ENCODE assay signal across 19 cellular contexts in the genomic region with DNA sequence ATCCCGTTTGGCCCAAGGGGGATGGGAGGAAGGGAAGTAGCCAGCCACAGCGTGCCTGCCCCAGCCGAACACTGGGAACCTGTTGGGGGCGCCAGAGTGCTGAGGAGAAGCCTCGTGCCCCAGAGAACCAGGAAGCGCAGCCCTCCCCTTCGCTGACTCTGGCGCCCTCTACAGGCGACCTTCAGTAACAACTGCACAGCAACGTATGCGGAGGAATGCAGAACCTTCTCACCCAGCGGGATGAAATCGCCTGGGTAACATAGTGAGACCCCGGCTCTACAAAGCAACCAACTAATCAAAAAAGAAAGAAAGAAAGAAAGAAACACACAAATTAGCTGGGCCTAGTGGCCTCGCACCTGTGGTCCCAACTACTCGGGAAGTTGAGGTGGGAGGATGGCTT. TPM values are rescaled to one million over a fixed set of nuclear protein-coding genes. Genes with fewer than 3 reads are reported as not detected.
"Had no signal": no experiment of that assay in that cellular context is flagged by ENCODE, and none has a peak within 500 bp of the region (broad histone marks: within the 10 kb centered on the region; RNA-seq: fewer than 3 reads in every experiment).

A gene with protein sequence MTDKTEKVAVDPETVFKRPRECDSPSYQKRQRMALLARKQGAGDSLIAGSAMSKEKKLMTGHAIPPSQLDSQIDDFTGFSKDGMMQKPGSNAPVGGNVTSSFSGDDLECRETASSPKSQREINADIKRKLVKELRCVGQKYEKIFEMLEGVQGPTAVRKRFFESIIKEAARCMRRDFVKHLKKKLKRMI (minus strand): TSS at position 101 of the 400 bp plus-strand sequence. CDS start 3,774 bp downstream, outside the sequence.

RNA-seq across cellular contexts. Expression of the gene that starts here (rescaled TPM):
- total RNA-seq: activated naive CD4-positive, alpha-beta T cell treated with anti-CD3 and anti-CD28 coated beads for 36 hours; activated naive CD8-positive, alpha-beta T cell treated with anti-CD3 and anti-CD28 coated beads for 36 hours; activated naive CD8-positive, alpha-beta T cell treated with anti-CD3 and anti-CD28 coated beads, Interleukin-2, amount 10 ng/mL, durations not matched to agents 7 days and 5 days; activated T-cell treated with anti-CD3 and anti-CD28 coated beads, Interleukin-2, amount 50 U/mL, for 4 hours; activated T-helper 1 cell treated with anti-CD3 and anti-CD28 coated beads, Interleukin-12 subunit alpha, Interleukin-12 subunit beta, Interleukin-2, Interleukin-4 antibody, amounts not matched to agents 30 ng/mL and 10 ng/mL and 1 ng/mL, durations not matched to agents 14 hours and 24 hours and 36 hours; activated T-helper 17 cell treated with anti-CD3 and anti-CD28 coated beads, Interleukin-2, amount 50 U/mL, for 72 hours; activated T-helper 2 cell treated with anti-CD3 and anti-CD28 coated beads, Interferon-gamma antibody, Interleukin-2, Interleukin-4, amounts not matched to agents 10 μg/mL and 5 μg/mL and 100 μg/mL, durations not matched to agents 14 hours and 24 hours and 36 hours; adrenal gland; aorta; ascending aorta; astrocyte; body of pancreas; breast epithelium; bronchial epithelial cell; cardiac muscle cell; cardiac septum; cerebellum; chondrocyte had no signal
- polyA plus RNA-seq: adipose tissue, adrenal gland, aorta, cardiac muscle cell had no signal
